Comparison of ENCODE assay signal across 19 cellular contexts in genomic region chr4:83390965-83391364, GRCh38. TPM values are rescaled to one million over a fixed set of nuclear protein-coding genes. Genes with fewer than 3 reads are reported as not detected.
DNase-seq lines count a peak whose midpoint lies in the region; ATAC-seq and TF ChIP-seq lines count a peak whose summit lies in the region.
"Had no signal": no experiment of that assay in that cellular context is flagged by ENCODE, and none has a peak within 500 bp of the region (broad histone marks: within the 10 kb centered on the region; RNA-seq: fewer than 3 reads in every experiment).

No MANE protein-coding gene starts in this region.

- H3K27ac Mint-ChIP-seq in endothelial cell (ENCODE audit: unreplicated experiment) (no peak overlapping the region), osteocyte (ENCODE audit: unreplicated experiment) (no peak overlapping the region)
- H3K27ac Mint-ChIP-seq: CD4-positive, CD25-positive, alpha-beta regulatory T cell had no signal

- no peaks in the 10 kb centered on the region for H3K9me3 ChIP-seq in tibial nerve
- H3K9me3 ChIP-seq: BE2C had no signal

- H3K27me3 Mint-ChIP-seq in endothelial cell (ENCODE audit: unreplicated experiment) (peaks cover 3% of the 10 kb centered on the region), osteocyte (ENCODE audit: unreplicated experiment) (peaks cover 11% of the 10 kb centered on the region)

- H3K4me3 Mint-ChIP-seq in endothelial cell (ENCODE audit: unreplicated experiment) = peak overlapping the region; percentile 28
- no peak overlapping the region for H3K4me3 Mint-ChIP-seq in osteocyte (ENCODE audit: unreplicated experiment)
- H3K4me3 Mint-ChIP-seq: CD4-positive, CD25-positive, alpha-beta regulatory T cell had no signal

- no peaks in the 10 kb centered on the region for H3K4me1 ChIP-seq in tibial nerve
- H3K4me1 ChIP-seq: BE2C had no signal

- 62 to 70% methylated on average over 6 of the region's 6 CpGs for WGBS in tibial nerve, 2 donors

- TF ChIP-seq POLR2A in tibial nerve (IDR thresholded peaks at IDR 0.05) = no peak
- no peak for TF ChIP-seq POLR2A in GM18505 (IDR thresholded peaks at IDR 0.05; ENCODE audit: borderline replicate concordance, extremely low read depth, insufficient read depth, insufficient read length)

- H3K9me3 Mint-ChIP-seq in endothelial cell (ENCODE audit: unreplicated experiment) = no peaks in the 10 kb centered on the region
- no peaks in the 10 kb centered on the region for H3K9me3 Mint-ChIP-seq in osteocyte (ENCODE audit: unreplicated experiment)

- H3K4me3 ChIP-seq in tibial nerve = no peak overlapping the region
- H3K4me3 ChIP-seq: PC-9 had no signal

- no peak overlapping the region for H3K27ac ChIP-seq in tibial nerve
- H3K27ac ChIP-seq: 22Rv1, PC-9 had no signal

- no peak for TF ChIP-seq EP300 in tibial nerve (IDR thresholded peaks at IDR 0.05)

- H3K27me3 ChIP-seq in tibial nerve = no peaks in the 10 kb centered on the region
- H3K27me3 ChIP-seq: BE2C had no signal

- DNase-seq in DMS 273 (lab: John Stamatoyannopoulos, UW; ENCODE audit: unreplicated experiment) (peak; percentile 9), DMS 273 treated with DMSO at 0.1 percent for 48 hours (lab: John Stamatoyannopoulos, UW) (no peak), RPMI8226 (peak; percentile 41), endothelial cell (ENCODE audit: low spot score) (no peak), osteocyte (ENCODE audit: extremely low spot score, unreplicated experiment) (no peak), tibial nerve (ENCODE audit: low spot score in 2 of 2) (no peak)
- DNase-seq: BE2C; CD4-positive, CD25-positive, alpha-beta regulatory T cell; COR-L47; DMS153; NCI-H1105; NCI-H1694 treated with DMSO at 0.1 percent for 48 hours; NCI-H2227 treated with DMSO at 0.1 percent for 48 hours; NCI-H510A treated with DMSO at 0.1 percent for 48 hours; NCI-H774; PC-9 had no signal

- peaks cover 0 to 2% (median 0%) of the 10 kb centered on the region in 3 donors for H3K36me3 ChIP-seq in tibial nerve
- H3K36me3 ChIP-seq: BE2C had no signal

- H3K36me3 Mint-ChIP-seq in endothelial cell (ENCODE audit: low read depth, unreplicated experiment) (no peaks in the 10 kb centered on the region), osteocyte (ENCODE audit: unreplicated experiment) (no peaks in the 10 kb centered on the region)
- H3K36me3 Mint-ChIP-seq: CD4-positive, CD25-positive, alpha-beta regulatory T cell had no signal

- no peak for TF ChIP-seq CTCF in endothelial cell (IDR thresholded peaks at IDR 0.05; ENCODE audit: unreplicated experiment)
- TF ChIP-seq CTCF in osteocyte (IDR thresholded peaks at IDR 0.05) = no peak
- no peak for TF ChIP-seq CTCF in tibial nerve (IDR thresholded peaks at IDR 0.05)

- ATAC-seq in GM18505 (IDR thresholded peaks at IDR 0.05; ENCODE audit: unreplicated experiment) (no peak), GM21619 (IDR thresholded peaks at IDR 0.05; ENCODE audit: unreplicated experiment) (no peak)

- H3K4me1 Mint-ChIP-seq in endothelial cell (ENCODE audit: unreplicated experiment) = peaks cover 19% of the 10 kb centered on the region
- H3K4me1 Mint-ChIP-seq in osteocyte (ENCODE audit: unreplicated experiment) = no peaks in the 10 kb centered on the region

RNA-seq across cellular contexts. Expression of gene HPSE, which starts 56.3 kb away (rescaled TPM):
- 41.0 TPM for total RNA-seq in endothelial cell (ENCODE audit: unreplicated experiment)
- total RNA-seq in osteocyte = 4.9 and 6.1 TPM in 2 replicates
- total RNA-seq in tibial nerve = 1 to 10 TPM; 2.0 to 3.0 (median 2.7) TPM

Comparison
In these comparisons a context has a peak if more than half of its experiments do, and no peak if none do; other contexts are left out.
1. DNase-seq: peak in DMS 273 (single experiment) and RPMI8226 (single experiment); none in DMS 273 treated with DMSO at 0.1 percent for 48 hours (single experiment), endothelial cell (single experiment), osteocyte (single experiment) and tibial nerve (0 of 2).